In genomic region chr17:7058831-7059447, GRCh38 we compare ENCODE assay signal across 21 cellular contexts. TPM values are rescaled to one million over a fixed set of nuclear protein-coding genes. Genes with fewer than 3 reads are reported as not detected.
DNase-seq lines count a peak whose midpoint lies in the region; ATAC-seq and TF ChIP-seq lines count a peak whose summit lies in the region.
"Had no signal": no experiment of that assay in that cellular context is flagged by ENCODE, and none has a peak within 500 bp of the region (broad histone marks: within the 10 kb centered on the region; RNA-seq: fewer than 3 reads in every experiment).

No MANE protein-coding gene starts in this region.

- no peak overlapping the region for H4K91ac ChIP-seq in neuronal stem cell (ENCODE audit: low read depth, low read length, poor library complexity)

- H3K14ac ChIP-seq in neuronal stem cell (ENCODE audit: low read length): no peak overlapping the region

- ATAC-seq in HCT116 (no peak), HG03460 (IDR thresholded peaks at IDR 0.05; ENCODE audit: unreplicated experiment) (no peak)
- ATAC-seq: activated CD8-positive, alpha-beta memory T cell treated with anti-CD3 and anti-CD28 coated beads, Interleukin-2, amount 10 ng/mL, durations not matched to agents 7 days and 5 days; lower lobe of right lung had no signal

- H3K4me3 ChIP-seq in HCT116 (replicated peaks in 1 of 2; ENCODE audit: low read depth in 1 of 2, low read length in 2 of 2) (no peak overlapping the region), SJSA1 (no peak overlapping the region), osteoblast (ENCODE audit: insufficient read depth, low read length) (no peak overlapping the region), neuronal stem cell (ENCODE audit: low read length in 2 of 2) (no peak overlapping the region)
- H3K4me3 ChIP-seq: ascending aorta, BLaER1, colonic mucosa, lower lobe of right lung, MG63, skin epidermis had no signal

- no peaks in the 10 kb centered on the region for H3K9me3 ChIP-seq in HCT116 (ENCODE audit: control insufficient read depth in 1 of 2, insufficient read depth in 1 of 2, low read depth in 1 of 2, low read length in 2 of 2)
- no peaks in the 10 kb centered on the region for H3K9me3 ChIP-seq in SJSA1 (replicated peaks)
- no peaks in the 10 kb centered on the region for H3K9me3 ChIP-seq in osteoblast (ENCODE audit: low read depth, low read length)
- no peaks in the 10 kb centered on the region for H3K9me3 ChIP-seq in neuronal stem cell (replicated peaks in 1 of 2; ENCODE audit: control insufficient read depth in 2 of 2, insufficient read depth in 1 of 2, low read depth in 1 of 2, low read length in 2 of 2)
- H3K9me3 ChIP-seq: ascending aorta, BLaER1, colonic mucosa, lower lobe of right lung, MG63 had no signal

- no peak overlapping the region for H3K18ac ChIP-seq in neuronal stem cell (ENCODE audit: low read length)

- H3K4me2 ChIP-seq in HCT116 (ENCODE audit: low read length) (peak overlapping the region; percentile 17), osteoblast (ENCODE audit: insufficient read depth, low read length) (no peak overlapping the region), neuronal stem cell (ENCODE audit: insufficient read depth, low read length, poor library complexity, severe bottlenecking) (no peak overlapping the region)
- H3K4me2 ChIP-seq: BLaER1 had no signal

- no peak overlapping the region for H2AK5ac ChIP-seq in neuronal stem cell (ENCODE audit: low read depth, low read length)

- no peak overlapping the region for H2BK5ac ChIP-seq in neuronal stem cell (ENCODE audit: low read length)

- H3K79me2 ChIP-seq in HCT116 (ENCODE audit: insufficient read depth, low read length) (no peaks in the 10 kb centered on the region), osteoblast (ENCODE audit: insufficient read depth, low read length) (no peaks in the 10 kb centered on the region)

- H3K23ac ChIP-seq in neuronal stem cell (ENCODE audit: low read depth, low read length, poor library complexity): no peak overlapping the region

- CTCF ChIA-PET in HCT116 (lab: Charles Lee): interaction anchor here (1.1 to 1.3 kb wide), 2 partner anchors 13 to 74 kb away, joined by 4 to 5 read pairs; no protein-coding TSS in a partner anchor

- H3K4me1 ChIP-seq in HCT116 (ENCODE audit: control insufficient read depth in 1 of 2, insufficient read depth in 2 of 2, low read length in 2 of 2) (peaks cover 16 to 43% of the 10 kb centered on the region in 2 experiments), SJSA1 (replicated peaks) (peaks cover 23% of the 10 kb centered on the region), osteoblast (ENCODE audit: insufficient read depth, low read length) (peaks cover 18% of the 10 kb centered on the region), neuronal stem cell (ENCODE audit: control insufficient read depth in 2 of 2, insufficient read depth in 1 of 2, low read depth in 1 of 2, low read length in 2 of 2) (peaks cover 5 to 14% of the 10 kb centered on the region in 2 donors)
- H3K4me1 ChIP-seq: ascending aorta, BLaER1, colonic mucosa, lower lobe of right lung had no signal

- H3K9me2 ChIP-seq in HCT116 (ENCODE audit: insufficient read depth): no peaks in the 10 kb centered on the region

- H3K4ac ChIP-seq in neuronal stem cell (ENCODE audit: low read length): no peak overlapping the region

- RAD21 ChIA-PET in HCT116 (lab: Charles Lee; ENCODE audit: low non-redundant PET in 1 of 2, low total read pairs in 2 of 2, uncharacterized antibody in 2 of 2, unreplicated experiment in 2 of 2): no interaction called here

- no CpG with 5 or more reads among the region's 7 CpGs for WGBS in neuronal stem cell (ENCODE audit: extremely low coverage in 2 of 2, insufficient read length in 2 of 2, insufficient replicate concordance in 1 of 2), 2 donors

- TF ChIP-seq POLR2A in HCT116 (IDR thresholded peaks at IDR 0.05; ENCODE audit: borderline replicate concordance, extremely low read depth, insufficient read depth, insufficient read length): no peak

- H3K36me3 ChIP-seq in HCT116 (ENCODE audit: control insufficient read depth in 1 of 2, insufficient read depth in 2 of 2, low read length in 2 of 2) (no peaks in the 10 kb centered on the region), SJSA1 (no peaks in the 10 kb centered on the region), osteoblast (ENCODE audit: insufficient read depth, low read length) (no peaks in the 10 kb centered on the region), neuronal stem cell (replicated peaks in 1 of 2; ENCODE audit: control insufficient read depth in 2 of 2, insufficient read depth in 2 of 2, low read length in 2 of 2) (no peaks in the 10 kb centered on the region)
- H3K36me3 ChIP-seq: ascending aorta, BLaER1, colonic mucosa, lower lobe of right lung, MG63 had no signal

- no peak for TF ChIP-seq CTCF in HCT116 (IDR thresholded peaks at IDR 0.05 in 2 of 3, conservative IDR thresholded peaks at IDR 0.05 in 1 of 3; ENCODE audit: borderline replicate concordance in 1 of 3, insufficient read depth in 1 of 3, low read depth in 2 of 3, low read length in 2 of 3)
- TF ChIP-seq CTCF in osteoblast (IDR thresholded peaks at IDR 0.05; ENCODE audit: extremely low read depth, low read depth, low read length): no peak

- H2BK15ac ChIP-seq in neuronal stem cell (ENCODE audit: low read length): no peak overlapping the region

- no peak for TF ChIP-seq RAD21 in HCT116 (IDR thresholded peaks at IDR 0.05; ENCODE audit: low read depth)

- no peak overlapping the region for H2BK120ac ChIP-seq in neuronal stem cell (ENCODE audit: low read depth, low read length)

- H4K20me1 ChIP-seq in HCT116 (ENCODE audit: insufficient read depth): no peaks in the 10 kb centered on the region
- no peaks in the 10 kb centered on the region for H4K20me1 ChIP-seq in osteoblast (ENCODE audit: insufficient read depth, low read length)
- H4K20me1 ChIP-seq: BLaER1 had no signal

- H3K27ac ChIP-seq in HCT116 (ENCODE audit: low read depth, low read length): no peak overlapping the region
- peak overlapping the region; percentile 18; the same call in 1 of the 2 replicates for H3K27ac ChIP-seq in SJSA1
- H3K27ac ChIP-seq in epithelial cell of prostate: peak overlapping the region; percentile 10
- H3K27ac ChIP-seq in osteoblast (ENCODE audit: low read depth, low read length): no peak overlapping the region
- H3K27ac ChIP-seq in neuronal stem cell (replicated peaks; ENCODE audit: low read length): no peak overlapping the region
- H3K27ac ChIP-seq: ascending aorta, BLaER1, colonic mucosa, lower lobe of right lung had no signal

- DNase-seq in HCT116 (ENCODE audit: low read depth, low spot score): no peak
- DNase-seq in SJSA1 (ENCODE audit: low read depth in 1 of 2, low spot score in 2 of 2): no peak
- DNase-seq in epithelial cell of prostate (ENCODE audit: low read depth, low spot score): peak; percentile 40
- DNase-seq in osteoblast (ENCODE audit: insufficient read length, low spot score, missing footprints): peak; percentile 49
- DNase-seq in neuronal stem cell (ENCODE audit: low spot score): no peak
- no peak for DNase-seq in UCSD-AML1 (lab: John Stamatoyannopoulos, UW; ENCODE audit: unreplicated experiment)
- DNase-seq: activated CD8-positive, alpha-beta memory T cell treated with anti-CD3 and anti-CD28 coated beads, Interleukin-2, amount 10 ng/mL, durations not matched to agents 7 days and 5 days; activated gamma-delta T cell; colonic mucosa; lower lobe of right lung; MG63; naive B cell; NCI-H187; NCI-H345; RPMI8226; stimulated activated CD4-positive, alpha-beta T cell treated with anti-CD3 and anti-CD28 coated beads, Interleukin-4, amount 100 ng/mL, for 1 hour; T1000 had no signal

- BruUV-seq in HCT116 (replicated peaks; lab: Mats Ljungman, UMichigan): no TSS peak

- intact Hi-C loops in HCT116 (cut with micrococcal nuclease): no loop called here

- no peak overlapping the region for H3K9ac ChIP-seq in HCT116 (ENCODE audit: low read length)
- H3K9ac ChIP-seq in neuronal stem cell (ENCODE audit: low read depth, low read length, poor library complexity): no peak overlapping the region
- H3K9ac ChIP-seq: BLaER1 had no signal

- no peak overlapping the region for H2BK12ac ChIP-seq in neuronal stem cell (ENCODE audit: low read length)

- H2AFZ ChIP-seq in HCT116 (ENCODE audit: low read depth, low read length, poor library complexity, severe bottlenecking): peak overlapping the region; percentile 17
- H2AFZ ChIP-seq in osteoblast (ENCODE audit: low read length): no peak overlapping the region
- H2AFZ ChIP-seq in neuronal stem cell (ENCODE audit: low read length): no peak overlapping the region

- H3K79me1 ChIP-seq in neuronal stem cell (ENCODE audit: low read depth, low read length): no peaks in the 10 kb centered on the region

- POLR2A ChIA-PET in HCT116 (lab: Charles Lee): no interaction called here

- H3K27me3 ChIP-seq in HCT116 (ENCODE audit: insufficient read depth, low read length) (peaks cover under 1% of the 10 kb centered on the region; the same call in 1 of the 2 replicates), SJSA1 (replicated peaks) (no peaks in the 10 kb centered on the region), osteoblast (ENCODE audit: insufficient read depth, low read length) (peaks cover 11% of the 10 kb centered on the region), neuronal stem cell (ENCODE audit: control insufficient read depth in 3 of 3, insufficient read depth in 3 of 3, low read depth in 1 of 3, low read length in 3 of 3) (peaks cover 0 to 3% (median 0%) of the 10 kb centered on the region in 3 experiments)
- H3K27me3 ChIP-seq: ascending aorta, BLaER1, colonic mucosa, MG63 had no signal

- H4K8ac ChIP-seq in neuronal stem cell (ENCODE audit: low read depth, low read length): no peak overlapping the region

RNA-seq across cellular contexts. Expression of gene SLC16A11, which starts 15.0 kb away (rescaled TPM):
- total RNA-seq in HCT116 (2021; ENCODE audit: unreplicated experiment): not detected
- not detected in 2 replicates for polyA plus RNA-seq in HCT116 (2012)
- not detected in 2 replicates for total RNA-seq in SJSA1 (2014; rRNA removed; shearing (Covaris generic))
- 0.29 and 0.36 TPM in 2 replicates for total RNA-seq in osteoblast
- 0.04 TPM for polyA plus RNA-seq in neuronal stem cell (2013, experiment 1 of 2)
- polyA plus RNA-seq in neuronal stem cell (2013, experiment 2 of 2): 0.03 TPM
- total RNA-seq: ascending aorta had no signal

RNA-seq across cellular contexts. Expression of gene CLEC10A, which starts 21.1 kb away (rescaled TPM):
- total RNA-seq in HCT116 (2021; ENCODE audit: unreplicated experiment) (not detected), osteoblast (not detected in 2 replicates)
- not detected in 2 replicates for polyA plus RNA-seq in HCT116 (2012)
- not detected in 2 replicates for total RNA-seq in SJSA1 (2014; rRNA removed; shearing (Covaris generic))
- not detected for polyA plus RNA-seq in neuronal stem cell (2013, experiment 1 of 2)
- polyA plus RNA-seq in neuronal stem cell (2013, experiment 2 of 2): not detected
- total RNA-seq: activated CD8-positive, alpha-beta memory T cell treated with anti-CD3 and anti-CD28 coated beads, Interleukin-2, amount 10 ng/mL, durations not matched to agents 7 days and 5 days had no signal

RNA-seq across cellular contexts. Expression of gene SLC16A13, which starts 23.1 kb away (rescaled TPM):
- total RNA-seq in HCT116 (2021; ENCODE audit: unreplicated experiment) (6.8 TPM), osteoblast (1.2 and 1.4 TPM in 2 replicates)
- polyA plus RNA-seq in HCT116 (2012): 3.4 and 4.7 TPM in 2 replicates
- total RNA-seq in SJSA1 (2014; rRNA removed; shearing (Covaris generic)): not detected in 2 replicates
- 3.0 TPM for polyA plus RNA-seq in neuronal stem cell (2013, experiment 1 of 2)
- 3.4 TPM for polyA plus RNA-seq in neuronal stem cell (2013, experiment 2 of 2)

RNA-seq across cellular contexts. Expression of gene BCL6B, which starts 36.1 kb away (rescaled TPM):
- 0.57 TPM for total RNA-seq in HCT116 (2021; ENCODE audit: unreplicated experiment)
- polyA plus RNA-seq in HCT116 (2012): 0.27 and 0.31 TPM in 2 replicates
- not detected in 2 replicates for total RNA-seq in SJSA1 (2014; rRNA removed; shearing (Covaris generic))
- not detected in 2 replicates for total RNA-seq in osteoblast
- 3.1 TPM for polyA plus RNA-seq in neuronal stem cell (2013, experiment 1 of 2)
- 2.8 TPM for polyA plus RNA-seq in neuronal stem cell (2013, experiment 2 of 2)

RNA-seq across cellular contexts. Expression of gene RNASEK, which starts 46.5 kb away (rescaled TPM):
- total RNA-seq in HCT116 (2021; ENCODE audit: unreplicated experiment): 160 TPM
- polyA plus RNA-seq in HCT116 (2012): 173 and 253 TPM in 2 replicates
- total RNA-seq in SJSA1 (2014; rRNA removed; shearing (Covaris generic)): 104 and 146 TPM in 2 replicates
- total RNA-seq in osteoblast: 37.3 and 38.9 TPM in 2 replicates
- 400 TPM for polyA plus RNA-seq in neuronal stem cell (2013, experiment 1 of 2)
- polyA plus RNA-seq in neuronal stem cell (2013, experiment 2 of 2): 390 TPM

Comparison
In these comparisons a context has a peak if more than half of its experiments do, and no peak if none do; other contexts are left out.
1. DNase-seq: peak in epithelial cell of prostate (single experiment) and osteoblast (single experiment); none in HCT116 (single experiment), SJSA1 (0 of 2), neuronal stem cell (single experiment) and UCSD-AML1 (single experiment).
2. H3K27ac ChIP-seq: peak in SJSA1 (single experiment) and epithelial cell of prostate (single experiment); none in HCT116 (single experiment), osteoblast (single experiment) and neuronal stem cell (single experiment).